ENCODE assay signal across 12 cellular contexts in genomic region chr2:181239400-181239799, GRCh38.
A peak's percentile ranks its signal among the peaks of the same experiment; 100 is the strongest.
DNase-seq lines count a peak whose midpoint lies in the region; ATAC-seq, FAIRE-seq and TF ChIP-seq lines count a peak whose summit lies in the region.
"Had no signal": no experiment of that assay in that cellular context is flagged by ENCODE, and none has a peak within 500 bp of the region (broad histone marks: within the 10 kb centered on the region; RNA-seq: fewer than 3 reads in every experiment).

No MANE protein-coding gene starts in this region.

- no peak overlapping the region for H2BK12ac ChIP-seq in mesenchymal stem cell (ENCODE audit: low read length in 2 of 2)

- peak overlapping the region; percentile 8 for H3K27ac Mint-ChIP-seq in T-helper 2 cell treated with Interferon-gamma antibody and Interleukin-4, amounts not matched to agents 5 μg/mL and 100 μg/mL, for 36 hours

- no peak for TF ChIP-seq POLR2A in H54 (IDR thresholded peaks at IDR 0.05; ENCODE audit: low read depth, low read length)

- no peak overlapping the region for H4K91ac ChIP-seq in mesenchymal stem cell (ENCODE audit: low read length)

- H3K79me1 ChIP-seq in mesenchymal stem cell (replicated peaks; ENCODE audit: low read length, poor library complexity, severe bottlenecking): no peaks in the 10 kb centered on the region

- peaks cover 11% of the 10 kb centered on the region for H3K9me3 Mint-ChIP-seq in T-helper 2 cell treated with Interferon-gamma antibody and Interleukin-4, amounts not matched to agents 5 μg/mL and 100 μg/mL, for 36 hours
- peaks cover 5% of the 10 kb centered on the region for H3K9me3 Mint-ChIP-seq in activated T-cell treated with anti-CD3 and anti-CD28 coated beads, Interleukin-2, amount 50 U/mL, for 4 hours

- peak; percentile 52 for FAIRE-seq in H54 (lab: Jason Lieb, UNC)
- FAIRE-seq: frontal cortex had no signal

- no peak overlapping the region for H3K14ac ChIP-seq in mesenchymal stem cell (ENCODE audit: low read length in 2 of 2)

- no peak overlapping the region for H2AK5ac ChIP-seq in mesenchymal stem cell (ENCODE audit: low read length, severe bottlenecking)

- no peak overlapping the region for H3K4me2 ChIP-seq in mesenchymal stem cell (ENCODE audit: low read length, poor library complexity, severe bottlenecking)

- H2BK120ac ChIP-seq in mesenchymal stem cell (ENCODE audit: low read depth, low read length): no peak overlapping the region

- no peak for ATAC-seq in activated T-cell treated with anti-CD3 and anti-CD28 coated beads, Interleukin-2, amount 50 U/mL, for 4 hours
- ATAC-seq in HG03442 (IDR thresholded peaks at IDR 0.05; ENCODE audit: unreplicated experiment): no peak
- no peak for ATAC-seq in GM18870 (IDR thresholded peaks at IDR 0.05; ENCODE audit: unreplicated experiment)

- no peak overlapping the region for H2BK15ac ChIP-seq in mesenchymal stem cell (ENCODE audit: low read depth, poor library complexity, severe bottlenecking)

- H3K36me3 ChIP-seq in mesenchymal stem cell (ENCODE audit: control insufficient read depth in 1 of 2, insufficient read depth in 2 of 2, low read depth in 1 of 2, low read length in 2 of 2): no peaks in the 10 kb centered on the region
- H3K36me3 ChIP-seq: breast epithelium had no signal

- no peak overlapping the region for H4K8ac ChIP-seq in mesenchymal stem cell (ENCODE audit: low read length)

- no peaks in the 10 kb centered on the region for H3K9me3 ChIP-seq in mesenchymal stem cell (ENCODE audit: control insufficient read depth, low read length)
- H3K9me3 ChIP-seq: breast epithelium had no signal

- no peak overlapping the region for H3K4me3 Mint-ChIP-seq in T-helper 2 cell treated with Interferon-gamma antibody and Interleukin-4, amounts not matched to agents 5 μg/mL and 100 μg/mL, for 36 hours
- H3K4me3 Mint-ChIP-seq in activated T-cell treated with anti-CD3 and anti-CD28 coated beads, Interleukin-2, amount 50 U/mL, for 4 hours: no peak overlapping the region

- H3K27me3 Mint-ChIP-seq in T-helper 2 cell treated with Interferon-gamma antibody and Interleukin-4, amounts not matched to agents 5 μg/mL and 100 μg/mL, for 36 hours (ENCODE audit: low read depth): no peaks in the 10 kb centered on the region
- no peaks in the 10 kb centered on the region for H3K27me3 Mint-ChIP-seq in activated T-cell treated with anti-CD3 and anti-CD28 coated beads, Interleukin-2, amount 50 U/mL, for 4 hours (ENCODE audit: low read depth)

- H3K4me1 Mint-ChIP-seq in T-helper 2 cell treated with Interferon-gamma antibody and Interleukin-4, amounts not matched to agents 5 μg/mL and 100 μg/mL, for 36 hours (ENCODE audit: low read depth): peaks cover 79% of the 10 kb centered on the region
- peaks cover 41% of the 10 kb centered on the region for H3K4me1 Mint-ChIP-seq in activated T-cell treated with anti-CD3 and anti-CD28 coated beads, Interleukin-2, amount 50 U/mL, for 4 hours (ENCODE audit: low read depth)

- H3K4ac ChIP-seq in mesenchymal stem cell (ENCODE audit: low read depth in 1 of 2, low read length in 2 of 2): no peak overlapping the region

- DNase-seq in NCI-H748 (lab: John Stamatoyannopoulos, UW; ENCODE audit: unreplicated experiment): peak; percentile 24
- no peak for DNase-seq in NCI-H748 treated with DMSO at 0.1 percent for 48 hours (lab: John Stamatoyannopoulos, UW)
- no peak for DNase-seq in H54 (ENCODE audit: insufficient read length, low spot score)
- DNase-seq in T-helper 2 cell treated with Interferon-gamma antibody and Interleukin-4, amounts not matched to agents 5 μg/mL and 100 μg/mL, for 36 hours (ENCODE audit: low spot score): no peak
- DNase-seq in mesenchymal stem cell: peak; percentile 4
- DNase-seq in activated T-cell treated with anti-CD3 and anti-CD28 coated beads, Interleukin-2, amount 50 U/mL, for 4 hours: no peak
- DNase-seq: NCI-H187 treated with DMSO at 0.1 percent for 48 hours had no signal

- H2BK5ac ChIP-seq in mesenchymal stem cell (ENCODE audit: low read depth, low read length, poor library complexity, severe bottlenecking): no peak overlapping the region

- H3K27me3 ChIP-seq in mesenchymal stem cell (ENCODE audit: control insufficient read depth in 1 of 2, insufficient read depth in 1 of 2, low read length in 2 of 2): no peaks in the 10 kb centered on the region
- H3K27me3 ChIP-seq: breast epithelium had no signal

- no peaks in the 10 kb centered on the region for H3K4me1 ChIP-seq in mesenchymal stem cell (ENCODE audit: control insufficient read depth, insufficient read depth, low read depth, low read length)
- H3K4me1 ChIP-seq: breast epithelium had no signal

- H3K9ac ChIP-seq in mesenchymal stem cell (ENCODE audit: low read length): no peak overlapping the region

- H2AFZ ChIP-seq in mesenchymal stem cell (ENCODE audit: low read depth, low read length): no peak overlapping the region

- peaks cover 46% of the 10 kb centered on the region for H3K36me3 Mint-ChIP-seq in T-helper 2 cell treated with Interferon-gamma antibody and Interleukin-4, amounts not matched to agents 5 μg/mL and 100 μg/mL, for 36 hours (ENCODE audit: low read depth)
- H3K36me3 Mint-ChIP-seq in activated T-cell treated with anti-CD3 and anti-CD28 coated beads, Interleukin-2, amount 50 U/mL, for 4 hours (ENCODE audit: insufficient read depth): peaks cover 6% of the 10 kb centered on the region

- no peak overlapping the region for H3K18ac ChIP-seq in mesenchymal stem cell (ENCODE audit: low read depth in 1 of 2, low read length in 2 of 2)

- 74% methylated on average over 2 of the region's 2 CpGs for WGBS in mesenchymal stem cell

- no peak overlapping the region for H3K4me3 ChIP-seq in mesenchymal stem cell (ENCODE audit: insufficient read depth in 1 of 2, low read depth in 1 of 2, low read length in 2 of 2)
- H3K4me3 ChIP-seq: breast epithelium, SK-N-MC had no signal

- H3K23ac ChIP-seq in mesenchymal stem cell (ENCODE audit: low read length in 2 of 2): no peak overlapping the region

- H3K27ac ChIP-seq in mesenchymal stem cell (ENCODE audit: low read length, poor library complexity, severe bottlenecking): no peak overlapping the region
- H3K27ac ChIP-seq: breast epithelium, SK-N-MC had no signal

Comparison
In these comparisons a context has a peak if more than half of its experiments do, and no peak if none do; other contexts are left out.
1. DNase-seq: peak in NCI-H748 (single experiment) and mesenchymal stem cell (single experiment); none in NCI-H748 treated with DMSO at 0.1 percent for 48 hours (single experiment), H54 (single experiment), T-helper 2 cell treated with Interferon-gamma antibody and Interleukin-4, amounts not matched to agents 5 μg/mL and 100 μg/mL, for 36 hours (single experiment) and activated T-cell treated with anti-CD3 and anti-CD28 coated beads, Interleukin-2, amount 50 U/mL, for 4 hours (single experiment).